In genomic region chr5:157602505-157602904, GRCh38 we compare ENCODE assay signal across 9 cellular contexts. TPM values are rescaled to one million over a fixed set of nuclear protein-coding genes. Genes with fewer than 3 reads are reported as not detected.
A peak's percentile ranks its signal among the peaks of the same experiment; 100 is the strongest.
DNase-seq lines count a peak whose midpoint lies in the region; ATAC-seq, FAIRE-seq and TF ChIP-seq lines count a peak whose summit lies in the region.
"Had no signal": no experiment of that assay in that cellular context is flagged by ENCODE, and none has a peak within 500 bp of the region (broad histone marks: within the 10 kb centered on the region; RNA-seq: fewer than 3 reads in every experiment).

No MANE protein-coding gene starts in this region.

- H3K4me1 ChIP-seq in ACC112 (ENCODE audit: control insufficient read depth, insufficient read depth, low read length, unreplicated experiment) (peaks cover 32% of the 10 kb centered on the region), kidney (ENCODE audit: control insufficient read depth in 1 of 2, insufficient read depth in 1 of 2, low read depth in 1 of 2, low read length in 2 of 2) (no peaks in the 10 kb centered on the region), psoas muscle (no peaks in the 10 kb centered on the region)

- H3K27ac ChIP-seq in ACC112 (ENCODE audit: low read depth, low read length) (peak overlapping the region; percentile 86), kidney (ENCODE audit: low read depth in 2 of 2, low read length in 2 of 2) (no peak overlapping the region), psoas muscle (no peak overlapping the region)

- H3K36me3 ChIP-seq in ACC112 (ENCODE audit: insufficient read depth, low read length) (no peaks in the 10 kb centered on the region), kidney (ENCODE audit: control insufficient read depth in 1 of 2, insufficient read depth in 2 of 2, low read length in 2 of 2) (no peaks in the 10 kb centered on the region), psoas muscle (ENCODE audit: insufficient read depth in 1 of 2, low read depth in 1 of 2) (no peaks in the 10 kb centered on the region)

- no peaks in the 10 kb centered on the region for H3K36me3 Mint-ChIP-seq in activated T-cell treated with anti-CD3 and anti-CD28 coated beads, Interleukin-2, amount 50 U/mL, for 72 hours (ENCODE audit: insufficient read depth in 2 of 2)

- peak overlapping the region; percentile 11 for H2AFZ ChIP-seq in ACC112 (ENCODE audit: low read length, unreplicated experiment)

- H3K9me3 Mint-ChIP-seq in activated T-cell treated with anti-CD3 and anti-CD28 coated beads, Interleukin-2, amount 50 U/mL, for 72 hours, result no peaks in the 10 kb centered on the region

- 91 to 93% (median 93%) methylated on average over 4 of the region's 4 CpGs for WGBS in psoas muscle, 3 donors

- no peak for FAIRE-seq in kidney (lab: Jason Lieb, UNC)
- FAIRE-seq: G401.6 had no signal

- H3K4me3 ChIP-seq in ACC112 (ENCODE audit: low read depth, low read length) (no peak overlapping the region), kidney (ENCODE audit: low read length in 2 of 2) (no peak overlapping the region), psoas muscle (no peak overlapping the region)

- no peaks in the 10 kb centered on the region for H3K79me2 ChIP-seq in ACC112 (ENCODE audit: control insufficient read depth, insufficient read depth, low read length, unreplicated experiment)

- H3K27me3 ChIP-seq in ACC112 (ENCODE audit: insufficient read depth, low read length) (no peaks in the 10 kb centered on the region), psoas muscle (ENCODE audit: insufficient read depth in 3 of 3, low read length in 2 of 3) (no peaks in the 10 kb centered on the region)

- peak overlapping the region; percentile 75 to 89 for H3K4me3 Mint-ChIP-seq in activated T-cell treated with anti-CD3 and anti-CD28 coated beads, Interleukin-2, amount 50 U/mL, for 72 hours

- intact Hi-C loops in kidney (cut with DNase I), result no loop called here
- intact Hi-C loops in psoas muscle (cut with DNase I), result no loop called here

- H3K27ac Mint-ChIP-seq in activated T-cell treated with anti-CD3 and anti-CD28 coated beads, Interleukin-2, amount 50 U/mL, for 72 hours, result peak overlapping the region; percentile 53

- H3K9me3 ChIP-seq in kidney (ENCODE audit: control insufficient read depth in 1 of 2, low read length in 2 of 2) (no peaks in the 10 kb centered on the region), psoas muscle (no peaks in the 10 kb centered on the region)

- DNase-seq in activated T-cell treated with anti-CD3 and anti-CD28 coated beads, Interleukin-2, amount 50 U/mL, for 72 hours, result peak; percentile 65 to 69
- DNase-seq in stimulated activated CD8-positive, alpha-beta memory T cell treated with anti-CD3 and anti-CD28 coated beads, Interleukin-7, amount 100 ng/mL, for 4 hours (ENCODE audit: low read depth in 2 of 2), result peak; percentile 20 to 35
- no peak for DNase-seq in kidney
- no peak for DNase-seq in psoas muscle
- no peak for DNase-seq in medulla oblongata (ENCODE audit: extremely low spot score)

- H3K4me1 Mint-ChIP-seq in activated T-cell treated with anti-CD3 and anti-CD28 coated beads, Interleukin-2, amount 50 U/mL, for 72 hours (ENCODE audit: low read depth), result peaks cover 90% of the 10 kb centered on the region

- no peak overlapping the region for H3K9ac ChIP-seq in kidney (ENCODE audit: low read length in 2 of 2)

- ATAC-seq in GM21367 (IDR thresholded peaks at IDR 0.05; ENCODE audit: unreplicated experiment), result peak; percentile 57
- ATAC-seq in HG03571 (IDR thresholded peaks at IDR 0.05; ENCODE audit: unreplicated experiment), result peak; percentile 53
- ATAC-seq in activated T-cell treated with anti-CD3 and anti-CD28 coated beads, Interleukin-2, amount 50 U/mL, for 72 hours (replicated peaks in 1 of 2), result peak; percentile 67 to 71
- no peak for ATAC-seq in psoas muscle

- no peaks in the 10 kb centered on the region for H3K27me3 Mint-ChIP-seq in activated T-cell treated with anti-CD3 and anti-CD28 coated beads, Interleukin-2, amount 50 U/mL, for 72 hours (ENCODE audit: low read depth)

- TF ChIP-seq CTCF in kidney (IDR thresholded peaks at IDR 0.05; ENCODE audit: borderline replicate concordance, extremely low read depth, insufficient read depth) (no peak), psoas muscle (IDR thresholded peaks at IDR 0.05) (no peak)

RNA-seq across cellular contexts. Expression of gene ADAM19, which starts 26.9 kb away (rescaled TPM):
- total RNA-seq in activated T-cell treated with anti-CD3 and anti-CD28 coated beads, Interleukin-2, amount 50 U/mL, for 72 hours, result 100 to 1,000 TPM in 1 of 2 donors, 10 to 100 TPM in 1; 50.2 to 127 TPM
- 9.2 TPM for total RNA-seq in kidney
- polyA plus RNA-seq in kidney (ENCODE audit: insufficient read depth, low read depth, low replicate concordance), result 0.88 TPM
- total RNA-seq in psoas muscle, result 1 to 10 TPM; 1.4 to 4.5 (median 3.1) TPM
- under 1 TPM; 0.27 to 0.58 (median 0.39) TPM for polyA plus RNA-seq in psoas muscle

RNA-seq across cellular contexts. Expression of gene SOX30, which starts 49.7 kb away (rescaled TPM):
- total RNA-seq in activated T-cell treated with anti-CD3 and anti-CD28 coated beads, Interleukin-2, amount 50 U/mL, for 72 hours, result 1 to 10 TPM in 1 of 2 donors, under 1 TPM in 1; 0.34 to 2.0 TPM
- 0.09 TPM for total RNA-seq in kidney
- polyA plus RNA-seq in kidney (ENCODE audit: insufficient read depth, low read depth, low replicate concordance), result not detected
- total RNA-seq in psoas muscle, result under 1 TPM in 1 of 4 donors, not detected in 3; 0.19 TPM
- polyA plus RNA-seq in psoas muscle, result under 1 TPM in 2 of 3 donors, not detected in 1; 0.01 to 0.05 TPM

Comparison
In these comparisons a context has a peak if more than half of its experiments do, and no peak if none do; other contexts are left out.
1. ATAC-seq: peak in GM21367 (single experiment), HG03571 (single experiment) and activated T-cell treated with anti-CD3 and anti-CD28 coated beads, Interleukin-2, amount 50 U/mL, for 72 hours (2 of 2); none in psoas muscle (0 of 4).
2. DNase-seq: peak in activated T-cell treated with anti-CD3 and anti-CD28 coated beads, Interleukin-2, amount 50 U/mL, for 72 hours (2 of 2) and stimulated activated CD8-positive, alpha-beta memory T cell treated with anti-CD3 and anti-CD28 coated beads, Interleukin-7, amount 100 ng/mL, for 4 hours (2 of 2); none in kidney (single experiment), psoas muscle (0 of 2) and medulla oblongata (single experiment).